Comparison of ENCODE assay signal across 13 cellular contexts in genomic region chr4:30724217-30724616, GRCh38. TPM values are rescaled to one million over a fixed set of nuclear protein-coding genes. Genes with fewer than 3 reads are reported as not detected.
DNase-seq lines count a peak whose midpoint lies in the region; ATAC-seq and TF ChIP-seq lines count a peak whose summit lies in the region.
"Had no signal": no experiment of that assay in that cellular context is flagged by ENCODE, and none has a peak within 500 bp of the region (broad histone marks: within the 10 kb centered on the region; RNA-seq: fewer than 3 reads in every experiment).

No MANE protein-coding gene starts in this region.

- ATAC-seq in heart left ventricle = no peak
- ATAC-seq in right cardiac atrium = no peak
- ATAC-seq in GM21717 (IDR thresholded peaks at IDR 0.05; ENCODE audit: unreplicated experiment) = no peak
- ATAC-seq: K562 had no signal

- TF ChIP-seq POLR2A in heart left ventricle (IDR thresholded peaks at IDR 0.05) = no peak
- TF ChIP-seq POLR2A in esophagus squamous epithelium (IDR thresholded peaks at IDR 0.05) = no peak
- TF ChIP-seq POLR2A in uterus (IDR thresholded peaks at IDR 0.05) = no peak

- intact Hi-C loops in heart left ventricle (cut with DNase I) (loop anchor here in 5 of 10 donors (5.0 to 10.0 kb wide), 6 partner anchors 211 to 318 kb away; no protein-coding TSS in a partner anchor), right cardiac atrium (cut with DNase I) (no loop called here), esophagus squamous epithelium (cut with DNase I) (no loop called here), uterus (cut with DNase I; ENCODE audit: low total_unique reads) (no loop called here)

- peaks cover 2% of the 10 kb centered on the region for H3K9me3 Mint-ChIP-seq in neural progenitor cell

- peak overlapping the region; percentile 21 for H3K4me2 ChIP-seq in neural progenitor cell

- no peak for TF ChIP-seq CTCF in heart left ventricle (IDR thresholded peaks at IDR 0.05)
- TF ChIP-seq CTCF in esophagus squamous epithelium (IDR thresholded peaks at IDR 0.05) = no peak
- no peak for TF ChIP-seq CTCF in neural progenitor cell (IDR thresholded peaks at IDR 0.05)
- TF ChIP-seq CTCF in uterus (IDR thresholded peaks at IDR 0.05) = no peak

- no peak overlapping the region for H3K9ac ChIP-seq in neural progenitor cell

- peaks cover 0 to 29% (median 4%) of the 10 kb centered on the region in 12 donors for H3K4me1 ChIP-seq in heart left ventricle
- peaks cover 3% of the 10 kb centered on the region for H3K4me1 ChIP-seq in right cardiac atrium (ENCODE audit: control insufficient read depth, insufficient read depth, low read length)
- peaks cover 0 to 81% (median 4%) of the 10 kb centered on the region in 3 donors for H3K4me1 ChIP-seq in esophagus squamous epithelium
- H3K4me1 ChIP-seq in neural progenitor cell = peaks cover 6% of the 10 kb centered on the region
- no peaks in the 10 kb centered on the region for H3K4me1 ChIP-seq in uterus

- no peak overlapping the region for H3K27ac Mint-ChIP-seq in neural progenitor cell

- 38 to 45% (median 42%) methylated on average over 4 of the region's 4 CpGs for WGBS in heart left ventricle, 4 donors
- 73% methylated on average over 4 of the region's 4 CpGs for WGBS in right cardiac atrium
- WGBS in esophagus squamous epithelium, 2 donors = 22 to 62% methylated on average over 4 of the region's 4 CpGs

- H3K36me3 ChIP-seq in heart left ventricle (no peaks in the 10 kb centered on the region), esophagus squamous epithelium (no peaks in the 10 kb centered on the region), neural progenitor cell (no peaks in the 10 kb centered on the region), uterus (no peaks in the 10 kb centered on the region)

- peaks cover 6% of the 10 kb centered on the region for H3K79me2 ChIP-seq in neural progenitor cell (ENCODE audit: low read depth)

- peak overlapping the region; percentile 84 for H3K4me3 Mint-ChIP-seq in neural progenitor cell

- H3K27me3 ChIP-seq in heart left ventricle (peaks cover 0 to 51% (median 11%) of the 10 kb centered on the region in 9 donors), right cardiac atrium (ENCODE audit: control insufficient read depth, insufficient read depth) (no peaks in the 10 kb centered on the region), esophagus squamous epithelium (peaks cover 0 to 39% (median 0%) of the 10 kb centered on the region in 4 donors), neural progenitor cell (peaks cover 41% of the 10 kb centered on the region), uterus (no peaks in the 10 kb centered on the region)

- peaks cover 8% of the 10 kb centered on the region for H4K20me1 ChIP-seq in neural progenitor cell (ENCODE audit: low read depth)

- peak overlapping the region in 5 of 12 donors; percentile 5 to 81 (median 17) for H3K27ac ChIP-seq in heart left ventricle
- H3K27ac ChIP-seq in right cardiac atrium (ENCODE audit: low read length) = no peak overlapping the region
- H3K27ac ChIP-seq in esophagus squamous epithelium = peak overlapping the region in 2 of 4 donors; percentile 19 to 45
- no peak overlapping the region for H3K27ac ChIP-seq in neural progenitor cell
- peak overlapping the region in 1 of 2 donors; percentile 56 for H3K27ac ChIP-seq in uterus

- H3K9me3 ChIP-seq in heart left ventricle (no peaks in the 10 kb centered on the region), right cardiac atrium (ENCODE audit: control insufficient read depth, low read length) (no peaks in the 10 kb centered on the region), esophagus squamous epithelium (no peaks in the 10 kb centered on the region), neural progenitor cell (ENCODE audit: low read depth) (no peaks in the 10 kb centered on the region), uterus (no peaks in the 10 kb centered on the region)

- peaks cover 10% of the 10 kb centered on the region for H3K27me3 Mint-ChIP-seq in neural progenitor cell (ENCODE audit: insufficient read depth, low read depth)

- peaks cover 28% of the 10 kb centered on the region for H3K4me1 Mint-ChIP-seq in neural progenitor cell

- no peak for DNase-seq in heart left ventricle
- no peak for DNase-seq in right cardiac atrium
- DNase-seq in esophagus squamous epithelium (lab: John Stamatoyannopoulos, UW) = no peak
- no peak for DNase-seq in neural progenitor cell (ENCODE audit: low spot score)
- DNase-seq in uterus = no peak
- no peak for DNase-seq in activated naive CD4-positive, alpha-beta T cell (lab: John Stamatoyannopoulos, UW)
- DNase-seq in DMS53 treated with DMSO at 0.1 percent for 48 hours (lab: John Stamatoyannopoulos, UW; ENCODE audit: unreplicated experiment) = no peak
- DNase-seq: activated CD4-positive, CD25-positive, alpha-beta regulatory T cell; Calu3; effector memory CD4-positive, alpha-beta T cell; NCI-H2029 had no signal

- peaks cover 9% of the 10 kb centered on the region for H3K36me3 Mint-ChIP-seq in neural progenitor cell

- H3K4me3 ChIP-seq in heart left ventricle = peak overlapping the region; percentile 21 to 78 (median 65)
- no peak overlapping the region for H3K4me3 ChIP-seq in right cardiac atrium (ENCODE audit: low read length)
- H3K4me3 ChIP-seq in esophagus squamous epithelium = peak overlapping the region; percentile 17 to 79 (median 72)
- no peak overlapping the region for H3K4me3 ChIP-seq in neural progenitor cell
- H3K4me3 ChIP-seq in uterus = peak overlapping the region; percentile 1 to 62
- H3K4me3 ChIP-seq: K562 had no signal

- no peak overlapping the region for H2AFZ ChIP-seq in neural progenitor cell (replicated peaks)

- peaks cover 29% of the 10 kb centered on the region for H3F3A ChIP-seq in neural progenitor cell (ENCODE audit: low read depth)

RNA-seq across cellular contexts. Expression of gene PCDH7, which starts 4.0 kb away (rescaled TPM):
- total RNA-seq in heart left ventricle (100 to 1,000 TPM in 5 of 9 donors, 10 to 100 TPM in 4; 51.4 to 166 (median 107) TPM), right cardiac atrium (10 to 100 TPM in 2 of 4 donors, 1 to 10 TPM in 2; 6.1 to 14.5 (median 10.6) TPM), esophagus squamous epithelium (10 to 100 TPM; 12.0 to 68.9 (median 17.9) TPM), neural progenitor cell (ENCODE audit: low replicate concordance) (7.9 and 8.1 TPM in 2 replicates), uterus (100 to 1,000 TPM in 1 of 4 donors, 10 to 100 TPM in 3; 38.2 to 135 (median 62.6) TPM)
- polyA plus RNA-seq in heart left ventricle (10 to 100 TPM in 1 of 2 donors, 1 to 10 TPM in 1; 9.4 to 39.8 TPM), right cardiac atrium (1.00 TPM)
- total RNA-seq: K562 had no signal
- polyA plus RNA-seq: K562 had no signal

Comparison
In these comparisons a context has a peak if more than half of its experiments do, and no peak if none do; other contexts are left out.
1. H3K4me3 ChIP-seq: peak in heart left ventricle (12 of 12), esophagus squamous epithelium (4 of 4) and uterus (2 of 2); none in right cardiac atrium (single experiment) and neural progenitor cell (single experiment).